Comparison of ENCODE assay signal across 1 cellular context in the genomic region with DNA sequence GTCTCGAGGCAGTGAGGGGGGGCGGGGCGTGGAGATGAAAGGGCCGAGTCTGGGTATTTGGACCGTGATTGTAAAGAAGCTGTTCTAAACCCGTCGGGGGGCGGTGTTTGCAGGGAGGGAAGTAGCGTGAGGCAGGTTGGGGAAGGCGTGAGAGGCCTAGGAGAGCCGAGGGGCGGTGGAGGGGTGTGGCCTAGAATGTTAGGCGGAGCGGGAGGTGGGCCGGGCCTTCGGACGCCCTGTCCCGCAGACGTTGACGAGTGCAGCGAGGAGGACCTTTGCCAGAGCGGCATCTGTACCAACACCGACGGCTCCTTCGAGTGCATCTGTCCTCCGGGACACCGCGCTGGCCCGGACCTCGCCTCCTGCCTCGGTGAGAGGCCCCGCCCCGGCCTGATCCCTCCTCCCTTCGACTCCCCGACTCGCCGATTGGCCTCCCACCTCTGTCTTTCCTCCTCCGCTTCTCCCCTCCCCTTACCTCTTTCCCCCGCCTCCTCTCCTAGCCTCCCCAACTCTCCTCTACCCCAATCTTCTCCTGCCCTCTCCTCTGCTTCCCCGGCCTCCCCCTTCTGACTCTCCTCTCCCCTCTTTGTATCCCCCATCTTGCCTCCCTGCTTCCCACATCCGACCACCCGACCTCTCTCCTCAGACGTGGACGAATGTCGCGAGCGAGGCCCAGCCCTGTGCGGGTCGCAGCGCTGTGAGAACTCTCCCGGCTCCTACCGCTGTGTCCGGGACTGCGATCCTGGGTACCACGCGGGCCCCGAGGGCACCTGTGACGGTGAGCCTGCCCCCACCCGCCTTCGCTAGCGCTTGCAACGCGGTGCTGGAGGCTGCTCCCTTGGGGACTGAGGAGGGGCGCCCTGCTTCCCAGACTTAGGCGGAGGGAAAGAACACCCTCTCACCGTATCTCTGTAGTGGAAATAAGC.
TF ChIP-seq lines count a peak whose summit lies in the region.

No MANE protein-coding gene starts in this region.

TF ChIP-seq in H1, 55 proteins besides CTCF, POLR2A, EP300 and RAD21:
- TF ChIP-seq SUZ12 (IDR thresholded peaks at IDR 0.05; ENCODE audit: low read length) (no peak), ASH2L (IDR thresholded peaks at IDR 0.05; ENCODE audit: low read length) (peak; percentile 15), CEBPB (IDR thresholded peaks at IDR 0.05; ENCODE audit: low read depth, low read length) (no peak), HDAC6 (IDR thresholded peaks at IDR 0.05; ENCODE audit: low read depth, low read length) (no peak), SIX5 (IDR thresholded peaks at IDR 0.05; ENCODE audit: low read depth, low read length) (no peak), RFX5 (IDR thresholded peaks at IDR 0.05; ENCODE audit: borderline replicate concordance, low read depth, low read length) (no peak), KDM1A (IDR thresholded peaks at IDR 0.05; ENCODE audit: borderline replicate concordance, low read length) (no peak), GABPA (IDR thresholded peaks at IDR 0.05; ENCODE audit: borderline replicate concordance, insufficient read depth, low read length) (no peak), CHD1 (IDR thresholded peaks at IDR 0.05; ENCODE audit: low read depth, low read length) (no peak), ZNF274 (IDR thresholded peaks at IDR 0.05; ENCODE audit: borderline replicate concordance, extremely low read depth, low read length) (no peak), SAP30 (IDR thresholded peaks at IDR 0.05; ENCODE audit: insufficient read depth, insufficient replicate concordance, low read length) (no peak), FOSL1 (IDR thresholded peaks at IDR 0.05; ENCODE audit: insufficient read depth, low read depth, low read length) (no peak), RXRA (IDR thresholded peaks at IDR 0.05; ENCODE audit: insufficient read depth, low read depth, low read length) (no peak), PHF8 (conservative IDR thresholded peaks at IDR 0.05; ENCODE audit: low read depth, low read length) (0 out of 2 replicates have a peak, but pooled peaks have one; percentile 34), JUND (IDR thresholded peaks at IDR 0.05; ENCODE audit: low read length) (no peak), KDM4A (IDR thresholded peaks at IDR 0.05; ENCODE audit: low read depth, low read length, severe bottlenecking) (peak; percentile 61), RBBP5 (IDR thresholded peaks at IDR 0.05; ENCODE audit: borderline replicate concordance, low read depth, low read length) (peak; percentile 48; the same call in 1 of the 2 replicates), POLR2AphosphoS5 (IDR thresholded peaks at IDR 0.05; ENCODE audit: low read depth, low read length) (peak; percentile 81), SP2 (IDR thresholded peaks at IDR 0.05; ENCODE audit: low read length) (no peak), CHD2 (IDR thresholded peaks at IDR 0.05; ENCODE audit: low read length) (no peak), NRF1 (IDR thresholded peaks at IDR 0.05; ENCODE audit: low read depth, low read length) (no peak), TAF7 (optimal IDR thresholded peaks at IDR 0.05; ENCODE audit: borderline replicate concordance, low read depth, low read length) (peak; percentile 12), EZH2 (IDR thresholded peaks at IDR 0.05; ENCODE audit: low read depth, low read length, severe bottlenecking) (no peak), SP1 (IDR thresholded peaks at IDR 0.05; ENCODE audit: low read depth, low read length) (peak; percentile 74; the same call in 1 of the 2 replicates), EGR1 (IDR thresholded peaks at IDR 0.05; ENCODE audit: borderline replicate concordance, low read depth, low read length) (no peak), SRF (IDR thresholded peaks at IDR 0.05; ENCODE audit: low read depth, low read length) (no peak), CBX5 (IDR thresholded peaks at IDR 0.05; ENCODE audit: low read depth, low read length) (no peak), TBP (IDR thresholded peaks at IDR 0.05; ENCODE audit: low read depth, low read length) (peak; percentile 55; the same call in 1 of the 2 replicates), TAF1 (IDR thresholded peaks at IDR 0.05; ENCODE audit: low read depth, low read length) (peak; percentile 52), GTF2F1 (IDR thresholded peaks at IDR 0.05; ENCODE audit: borderline replicate concordance, low read depth, low read length) (no peak), RNF2 (IDR thresholded peaks at IDR 0.05; ENCODE audit: borderline replicate concordance, low read depth, low read length, missing control alignments, poor library complexity, severe bottlenecking) (no peak), BACH1 (IDR thresholded peaks at IDR 0.05; ENCODE audit: low read length) (no peak), CBX8 (IDR thresholded peaks at IDR 0.05; ENCODE audit: borderline replicate concordance, low read depth, low read length) (no peak), CTBP2 (IDR thresholded peaks at IDR 0.05; ENCODE audit: borderline replicate concordance, insufficient read depth, insufficient read length, low read length) (no peak), JUN (IDR thresholded peaks at IDR 0.05; ENCODE audit: low read depth, low read length) (no peak)
- TF ChIP-seq, protein P1, sequence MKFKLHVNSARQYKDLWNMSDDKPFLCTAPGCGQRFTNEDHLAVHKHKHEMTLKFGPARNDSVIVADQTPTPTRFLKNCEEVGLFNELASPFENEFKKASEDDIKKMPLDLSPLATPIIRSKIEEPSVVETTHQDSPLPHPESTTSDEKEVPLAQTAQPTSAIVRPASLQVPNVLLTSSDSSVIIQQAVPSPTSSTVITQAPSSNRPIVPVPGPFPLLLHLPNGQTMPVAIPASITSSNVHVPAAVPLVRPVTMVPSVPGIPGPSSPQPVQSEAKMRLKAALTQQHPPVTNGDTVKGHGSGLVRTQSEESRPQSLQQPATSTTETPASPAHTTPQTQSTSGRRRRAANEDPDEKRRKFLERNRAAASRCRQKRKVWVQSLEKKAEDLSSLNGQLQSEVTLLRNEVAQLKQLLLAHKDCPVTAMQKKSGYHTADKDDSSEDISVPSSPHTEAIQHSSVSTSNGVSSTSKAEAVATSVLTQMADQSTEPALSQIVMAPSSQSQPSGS (IDR thresholded peaks at IDR 0.05; ENCODE audit: low read length), result no peak
- TF ChIP-seq, protein P2, sequence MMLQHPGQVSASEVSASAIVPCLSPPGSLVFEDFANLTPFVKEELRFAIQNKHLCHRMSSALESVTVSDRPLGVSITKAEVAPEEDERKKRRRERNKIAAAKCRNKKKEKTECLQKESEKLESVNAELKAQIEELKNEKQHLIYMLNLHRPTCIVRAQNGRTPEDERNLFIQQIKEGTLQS (IDR thresholded peaks at IDR 0.05; ENCODE audit: insufficient read depth, low read depth, low read length), result no peak
- TF ChIP-seq, protein P3, sequence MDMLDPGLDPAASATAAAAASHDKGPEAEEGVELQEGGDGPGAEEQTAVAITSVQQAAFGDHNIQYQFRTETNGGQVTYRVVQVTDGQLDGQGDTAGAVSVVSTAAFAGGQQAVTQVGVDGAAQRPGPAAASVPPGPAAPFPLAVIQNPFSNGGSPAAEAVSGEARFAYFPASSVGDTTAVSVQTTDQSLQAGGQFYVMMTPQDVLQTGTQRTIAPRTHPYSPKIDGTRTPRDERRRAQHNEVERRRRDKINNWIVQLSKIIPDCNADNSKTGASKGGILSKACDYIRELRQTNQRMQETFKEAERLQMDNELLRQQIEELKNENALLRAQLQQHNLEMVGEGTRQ (IDR thresholded peaks at IDR 0.05; ENCODE audit: low read length), result no peak
- TF ChIP-seq, protein P4, sequence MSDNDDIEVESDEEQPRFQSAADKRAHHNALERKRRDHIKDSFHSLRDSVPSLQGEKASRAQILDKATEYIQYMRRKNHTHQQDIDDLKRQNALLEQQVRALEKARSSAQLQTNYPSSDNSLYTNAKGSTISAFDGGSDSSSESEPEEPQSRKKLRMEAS (IDR thresholded peaks at IDR 0.05), result peak; percentile 49; the same call in 1 of the 2 replicates
- TF ChIP-seq, protein P5, sequence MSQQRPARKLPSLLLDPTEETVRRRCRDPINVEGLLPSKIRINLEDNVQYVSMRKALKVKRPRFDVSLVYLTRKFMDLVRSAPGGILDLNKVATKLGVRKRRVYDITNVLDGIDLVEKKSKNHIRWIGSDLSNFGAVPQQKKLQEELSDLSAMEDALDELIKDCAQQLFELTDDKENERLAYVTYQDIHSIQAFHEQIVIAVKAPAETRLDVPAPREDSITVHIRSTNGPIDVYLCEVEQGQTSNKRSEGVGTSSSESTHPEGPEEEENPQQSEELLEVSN (IDR thresholded peaks at IDR 0.05), result peak; percentile 70; the same call in 1 of the 2 replicates
- TF ChIP-seq, protein P6, sequence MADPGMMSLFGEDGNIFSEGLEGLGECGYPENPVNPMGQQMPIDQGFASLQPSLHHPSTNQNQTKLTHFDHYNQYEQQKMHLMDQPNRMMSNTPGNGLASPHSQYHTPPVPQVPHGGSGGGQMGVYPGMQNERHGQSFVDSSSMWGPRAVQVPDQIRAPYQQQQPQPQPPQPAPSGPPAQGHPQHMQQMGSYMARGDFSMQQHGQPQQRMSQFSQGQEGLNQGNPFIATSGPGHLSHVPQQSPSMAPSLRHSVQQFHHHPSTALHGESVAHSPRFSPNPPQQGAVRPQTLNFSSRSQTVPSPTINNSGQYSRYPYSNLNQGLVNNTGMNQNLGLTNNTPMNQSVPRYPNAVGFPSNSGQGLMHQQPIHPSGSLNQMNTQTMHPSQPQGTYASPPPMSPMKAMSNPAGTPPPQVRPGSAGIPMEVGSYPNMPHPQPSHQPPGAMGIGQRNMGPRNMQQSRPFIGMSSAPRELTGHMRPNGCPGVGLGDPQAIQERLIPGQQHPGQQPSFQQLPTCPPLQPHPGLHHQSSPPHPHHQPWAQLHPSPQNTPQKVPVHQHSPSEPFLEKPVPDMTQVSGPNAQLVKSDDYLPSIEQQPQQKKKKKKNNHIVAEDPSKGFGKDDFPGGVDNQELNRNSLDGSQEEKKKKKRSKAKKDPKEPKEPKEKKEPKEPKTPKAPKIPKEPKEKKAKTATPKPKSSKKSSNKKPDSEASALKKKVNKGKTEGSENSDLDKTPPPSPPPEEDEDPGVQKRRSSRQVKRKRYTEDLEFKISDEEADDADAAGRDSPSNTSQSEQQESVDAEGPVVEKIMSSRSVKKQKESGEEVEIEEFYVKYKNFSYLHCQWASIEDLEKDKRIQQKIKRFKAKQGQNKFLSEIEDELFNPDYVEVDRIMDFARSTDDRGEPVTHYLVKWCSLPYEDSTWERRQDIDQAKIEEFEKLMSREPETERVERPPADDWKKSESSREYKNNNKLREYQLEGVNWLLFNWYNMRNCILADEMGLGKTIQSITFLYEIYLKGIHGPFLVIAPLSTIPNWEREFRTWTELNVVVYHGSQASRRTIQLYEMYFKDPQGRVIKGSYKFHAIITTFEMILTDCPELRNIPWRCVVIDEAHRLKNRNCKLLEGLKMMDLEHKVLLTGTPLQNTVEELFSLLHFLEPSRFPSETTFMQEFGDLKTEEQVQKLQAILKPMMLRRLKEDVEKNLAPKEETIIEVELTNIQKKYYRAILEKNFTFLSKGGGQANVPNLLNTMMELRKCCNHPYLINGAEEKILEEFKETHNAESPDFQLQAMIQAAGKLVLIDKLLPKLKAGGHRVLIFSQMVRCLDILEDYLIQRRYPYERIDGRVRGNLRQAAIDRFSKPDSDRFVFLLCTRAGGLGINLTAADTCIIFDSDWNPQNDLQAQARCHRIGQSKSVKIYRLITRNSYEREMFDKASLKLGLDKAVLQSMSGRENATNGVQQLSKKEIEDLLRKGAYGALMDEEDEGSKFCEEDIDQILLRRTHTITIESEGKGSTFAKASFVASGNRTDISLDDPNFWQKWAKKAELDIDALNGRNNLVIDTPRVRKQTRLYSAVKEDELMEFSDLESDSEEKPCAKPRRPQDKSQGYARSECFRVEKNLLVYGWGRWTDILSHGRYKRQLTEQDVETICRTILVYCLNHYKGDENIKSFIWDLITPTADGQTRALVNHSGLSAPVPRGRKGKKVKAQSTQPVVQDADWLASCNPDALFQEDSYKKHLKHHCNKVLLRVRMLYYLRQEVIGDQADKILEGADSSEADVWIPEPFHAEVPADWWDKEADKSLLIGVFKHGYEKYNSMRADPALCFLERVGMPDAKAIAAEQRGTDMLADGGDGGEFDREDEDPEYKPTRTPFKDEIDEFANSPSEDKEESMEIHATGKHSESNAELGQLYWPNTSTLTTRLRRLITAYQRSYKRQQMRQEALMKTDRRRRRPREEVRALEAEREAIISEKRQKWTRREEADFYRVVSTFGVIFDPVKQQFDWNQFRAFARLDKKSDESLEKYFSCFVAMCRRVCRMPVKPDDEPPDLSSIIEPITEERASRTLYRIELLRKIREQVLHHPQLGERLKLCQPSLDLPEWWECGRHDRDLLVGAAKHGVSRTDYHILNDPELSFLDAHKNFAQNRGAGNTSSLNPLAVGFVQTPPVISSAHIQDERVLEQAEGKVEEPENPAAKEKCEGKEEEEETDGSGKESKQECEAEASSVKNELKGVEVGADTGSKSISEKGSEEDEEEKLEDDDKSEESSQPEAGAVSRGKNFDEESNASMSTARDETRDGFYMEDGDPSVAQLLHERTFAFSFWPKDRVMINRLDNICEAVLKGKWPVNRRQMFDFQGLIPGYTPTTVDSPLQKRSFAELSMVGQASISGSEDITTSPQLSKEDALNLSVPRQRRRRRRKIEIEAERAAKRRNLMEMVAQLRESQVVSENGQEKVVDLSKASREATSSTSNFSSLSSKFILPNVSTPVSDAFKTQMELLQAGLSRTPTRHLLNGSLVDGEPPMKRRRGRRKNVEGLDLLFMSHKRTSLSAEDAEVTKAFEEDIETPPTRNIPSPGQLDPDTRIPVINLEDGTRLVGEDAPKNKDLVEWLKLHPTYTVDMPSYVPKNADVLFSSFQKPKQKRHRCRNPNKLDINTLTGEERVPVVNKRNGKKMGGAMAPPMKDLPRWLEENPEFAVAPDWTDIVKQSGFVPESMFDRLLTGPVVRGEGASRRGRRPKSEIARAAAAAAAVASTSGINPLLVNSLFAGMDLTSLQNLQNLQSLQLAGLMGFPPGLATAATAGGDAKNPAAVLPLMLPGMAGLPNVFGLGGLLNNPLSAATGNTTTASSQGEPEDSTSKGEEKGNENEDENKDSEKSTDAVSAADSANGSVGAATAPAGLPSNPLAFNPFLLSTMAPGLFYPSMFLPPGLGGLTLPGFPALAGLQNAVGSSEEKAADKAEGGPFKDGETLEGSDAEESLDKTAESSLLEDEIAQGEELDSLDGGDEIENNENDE (IDR thresholded peaks at IDR 0.05; ENCODE audit: insufficient replicate concordance, low read length), result no peak
